Comparison of ENCODE assay signal across 14 cellular contexts in the genomic region with DNA sequence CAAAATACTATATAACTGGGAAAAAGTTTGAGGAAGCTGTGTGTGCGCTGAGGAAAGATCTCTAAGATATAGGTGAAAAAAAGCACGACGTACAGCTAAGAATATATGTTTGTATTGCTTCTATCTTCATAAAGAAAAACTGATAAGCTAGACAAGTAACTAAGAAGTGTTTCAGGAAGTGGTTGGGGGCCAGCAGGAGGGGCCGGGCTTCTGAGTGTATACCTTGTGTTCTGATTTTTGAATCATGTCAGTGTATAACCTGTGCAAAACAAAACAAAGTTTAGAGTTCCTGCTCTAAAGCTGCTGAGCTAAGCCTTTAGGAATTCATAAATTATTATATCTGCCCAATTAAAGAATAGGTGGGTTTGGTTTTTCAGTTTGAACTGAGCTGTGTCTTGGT. TPM values are rescaled to one million over a fixed set of nuclear protein-coding genes. Genes with fewer than 3 reads are reported as not detected.
DNase-seq lines count a peak whose midpoint lies in the region; ATAC-seq and TF ChIP-seq lines count a peak whose summit lies in the region.
"Had no signal": no experiment of that assay in that cellular context is flagged by ENCODE, and none has a peak within 500 bp of the region (broad histone marks: within the 10 kb centered on the region; RNA-seq: fewer than 3 reads in every experiment).

No MANE protein-coding gene starts in this region.

- no peaks in the 10 kb centered on the region for H3K27me3 Mint-ChIP-seq in activated CD4-positive, alpha-beta T cell treated with anti-CD3 and anti-CD28 coated beads, Interleukin-2, amount 10 ng/mL, durations not matched to agents 24 days and 14 days
- no peaks in the 10 kb centered on the region for H3K27me3 Mint-ChIP-seq in activated naive CD8-positive, alpha-beta T cell treated with anti-CD3 and anti-CD28 coated beads for 36 hours
- H3K27me3 Mint-ChIP-seq in MCF 10A (ENCODE audit: insufficient read depth, unreplicated experiment), result no peaks in the 10 kb centered on the region

- no peak for TF ChIP-seq CTCF in left ventricle myocardium inferior (IDR thresholded peaks at IDR 0.05; ENCODE audit: borderline replicate concordance)
- TF ChIP-seq CTCF in MCF 10A (IDR thresholded peaks at IDR 0.05; ENCODE audit: unreplicated experiment), result no peak

- no peaks in the 10 kb centered on the region for H3K9me3 Mint-ChIP-seq in activated CD4-positive, alpha-beta T cell treated with anti-CD3 and anti-CD28 coated beads, Interleukin-2, amount 10 ng/mL, durations not matched to agents 24 days and 14 days
- H3K9me3 Mint-ChIP-seq in activated naive CD8-positive, alpha-beta T cell treated with anti-CD3 and anti-CD28 coated beads for 36 hours, result no peaks in the 10 kb centered on the region
- H3K9me3 Mint-ChIP-seq in MCF 10A (ENCODE audit: unreplicated experiment), result no peaks in the 10 kb centered on the region
- H3K9me3 Mint-ChIP-seq: HFFc6, neural crest cell had no signal

- peak overlapping the region; percentile 77 for H3K4me3 Mint-ChIP-seq in activated CD4-positive, alpha-beta T cell treated with anti-CD3 and anti-CD28 coated beads, Interleukin-2, amount 10 ng/mL, durations not matched to agents 24 days and 14 days
- H3K4me3 Mint-ChIP-seq in activated naive CD8-positive, alpha-beta T cell treated with anti-CD3 and anti-CD28 coated beads for 36 hours, result peak overlapping the region; percentile 37
- no peak overlapping the region for H3K4me3 Mint-ChIP-seq in MCF 10A (ENCODE audit: unreplicated experiment)
- H3K4me3 Mint-ChIP-seq: HFFc6, neural crest cell had no signal

- no peak for ATAC-seq in Right ventricle myocardium superior (ENCODE audit: poor library complexity)
- no peak for ATAC-seq in esophagus mucosa

- POLR2A ChIA-PET in MCF 10A (lab: Yijun Ruan, JAX), result interaction anchor here (0.7 to 4.9 kb wide), 7 partner anchors 93 to 339 kb away, joined by 3 to 63 read pairs (median 4); a partner anchor contains a TSS

- peak overlapping the region; percentile 59 for H3K4me3 ChIP-seq in left ventricle myocardium inferior
- H3K4me3 ChIP-seq: K562, SJSA1, smooth muscle cell had no signal

- peaks cover 29% of the 10 kb centered on the region for H3K4me1 ChIP-seq in left ventricle myocardium inferior
- H3K4me1 ChIP-seq: SJSA1 had no signal

- no TSS peak for BruUV-seq in MCF 10A (replicated peaks; lab: Mats Ljungman, UMichigan)

- DNase-seq in left ventricle myocardium inferior (no peak), Right ventricle myocardium superior (no peak), DMS79 treated with DMSO at 0.1 percent for 48 hours (lab: John Stamatoyannopoulos, UW) (no peak), MCF 10A (ENCODE audit: unreplicated experiment) (no peak)
- peak; percentile 82 for DNase-seq in activated CD4-positive, alpha-beta T cell treated with anti-CD3 and anti-CD28 coated beads, Interleukin-2, amount 10 ng/mL, durations not matched to agents 24 days and 14 days
- peak; percentile 17 for DNase-seq in activated naive CD8-positive, alpha-beta T cell treated with anti-CD3 and anti-CD28 coated beads for 36 hours
- peak; percentile 35 to 72 (median 54) for DNase-seq in stimulated activated naive CD4-positive, alpha-beta T cell (lab: John Stamatoyannopoulos, UW)
- DNase-seq: HFFc6, NCI-H774 had no signal

- H3K4me1 Mint-ChIP-seq in activated CD4-positive, alpha-beta T cell treated with anti-CD3 and anti-CD28 coated beads, Interleukin-2, amount 10 ng/mL, durations not matched to agents 24 days and 14 days, result peaks cover 30% of the 10 kb centered on the region
- H3K4me1 Mint-ChIP-seq in activated naive CD8-positive, alpha-beta T cell treated with anti-CD3 and anti-CD28 coated beads for 36 hours, result peaks cover 41% of the 10 kb centered on the region
- H3K4me1 Mint-ChIP-seq in MCF 10A (ENCODE audit: insufficient read depth, unreplicated experiment), result peaks cover 8% of the 10 kb centered on the region

- peak overlapping the region; percentile 21 for H3K27ac Mint-ChIP-seq in activated CD4-positive, alpha-beta T cell treated with anti-CD3 and anti-CD28 coated beads, Interleukin-2, amount 10 ng/mL, durations not matched to agents 24 days and 14 days
- H3K27ac Mint-ChIP-seq in activated naive CD8-positive, alpha-beta T cell treated with anti-CD3 and anti-CD28 coated beads for 36 hours, result no peak overlapping the region
- no peak overlapping the region for H3K27ac Mint-ChIP-seq in MCF 10A (ENCODE audit: low read depth, unreplicated experiment)
- H3K27ac Mint-ChIP-seq: HFFc6 had no signal

- no peaks in the 10 kb centered on the region for H3K36me3 Mint-ChIP-seq in activated CD4-positive, alpha-beta T cell treated with anti-CD3 and anti-CD28 coated beads, Interleukin-2, amount 10 ng/mL, durations not matched to agents 24 days and 14 days (ENCODE audit: low read depth)
- H3K36me3 Mint-ChIP-seq in activated naive CD8-positive, alpha-beta T cell treated with anti-CD3 and anti-CD28 coated beads for 36 hours, result no peaks in the 10 kb centered on the region
- H3K36me3 Mint-ChIP-seq in MCF 10A (ENCODE audit: insufficient read depth, unreplicated experiment), result peaks cover 6% of the 10 kb centered on the region

- no peaks in the 10 kb centered on the region for H3K9me3 ChIP-seq in left ventricle myocardium inferior (replicated peaks)
- H3K9me3 ChIP-seq: SJSA1 had no signal

- peak overlapping the region; percentile 80 for H3K27ac ChIP-seq in left ventricle myocardium inferior (replicated peaks)
- H3K27ac ChIP-seq: SJSA1 had no signal

- CTCF ChIA-PET in MCF 10A (lab: Yijun Ruan, JAX), result interaction anchor here (0.6 to 10.6 kb wide), 30 partner anchors 11 to 892 kb away, joined by 3 to 536 read pairs (median 6); a partner anchor contains a TSS

- intact Hi-C loops in left ventricle myocardium inferior (cut with micrococcal nuclease), result loop anchor here (5.0 kb wide), 1 partner anchor 94 kb away; a partner anchor contains a TSS
- intact Hi-C loops in Right ventricle myocardium superior (cut with DNase I), result loop anchor here (5.0 to 10.0 kb wide), 3 partner anchors 169 to 666 kb away; a partner anchor contains a TSS
- intact Hi-C loops in activated CD4-positive, alpha-beta T cell treated with anti-CD3 and anti-CD28 coated beads, Interleukin-2, amount 10 ng/mL, durations not matched to agents 24 days and 14 days (cut with micrococcal nuclease), result loop anchor here (5.0 to 10.0 kb wide), 4 partner anchors 244 to 514 kb away; a partner anchor contains a TSS
- intact Hi-C loops in MCF 10A (cut with micrococcal nuclease), result loop anchor here (5.0 to 10.0 kb wide), 2 partner anchors 386 to 514 kb away; no protein-coding TSS in a partner anchor

- H3K36me3 ChIP-seq in left ventricle myocardium inferior, result peaks cover 5% of the 10 kb centered on the region
- H3K36me3 ChIP-seq: SJSA1 had no signal

- H3K27me3 ChIP-seq in left ventricle myocardium inferior (ENCODE audit: low read depth), result no peaks in the 10 kb centered on the region
- H3K27me3 ChIP-seq: SJSA1 had no signal

RNA-seq across cellular contexts. Expression of a gene that starts 7.9 kb away (rescaled TPM):
- 34.0 TPM for total RNA-seq in left ventricle myocardium inferior
- 32.8 TPM for total RNA-seq in Right ventricle myocardium superior
- 22.7 and 23.6 TPM in 2 replicates for total RNA-seq in activated CD4-positive, alpha-beta T cell treated with anti-CD3 and anti-CD28 coated beads, Interleukin-2, amount 10 ng/mL, durations not matched to agents 24 days and 14 days
- total RNA-seq in activated naive CD8-positive, alpha-beta T cell treated with anti-CD3 and anti-CD28 coated beads for 36 hours, result 10 to 100 TPM; 25.5 to 26.4 TPM
- 45.4 and 50.8 TPM in 2 replicates for total RNA-seq in MCF 10A (2022)
- total RNA-seq in esophagus mucosa, result 20.6 TPM

RNA-seq across cellular contexts. Expression of a gene that starts 28.7 kb away (rescaled TPM):
- total RNA-seq in left ventricle myocardium inferior, result 0.55 TPM
- not detected for total RNA-seq in Right ventricle myocardium superior
- total RNA-seq in activated CD4-positive, alpha-beta T cell treated with anti-CD3 and anti-CD28 coated beads, Interleukin-2, amount 10 ng/mL, durations not matched to agents 24 days and 14 days, result not detected in 2 replicates
- total RNA-seq in activated naive CD8-positive, alpha-beta T cell treated with anti-CD3 and anti-CD28 coated beads for 36 hours, result under 1 TPM in 1 of 2 experiments, not detected in 1; 0.12 TPM
- 0.37 TPM in 1 of 2 replicates, not detected in the other for total RNA-seq in MCF 10A (2022)
- not detected for total RNA-seq in esophagus mucosa
- total RNA-seq: HFFc6, SJSA1, smooth muscle cell had no signal

RNA-seq across cellular contexts. Expression of a gene that starts 31.5 kb away (rescaled TPM):
- total RNA-seq in left ventricle myocardium inferior (151 TPM), Right ventricle myocardium superior (181 TPM), MCF 10A (2022) (11.1 and 14.7 TPM in 2 replicates), esophagus mucosa (1.0 TPM)
- 0.05 TPM in 1 of 2 replicates, not detected in the other for total RNA-seq in activated CD4-positive, alpha-beta T cell treated with anti-CD3 and anti-CD28 coated beads, Interleukin-2, amount 10 ng/mL, durations not matched to agents 24 days and 14 days
- under 1 TPM; 0.12 to 0.14 TPM for total RNA-seq in activated naive CD8-positive, alpha-beta T cell treated with anti-CD3 and anti-CD28 coated beads for 36 hours
- total RNA-seq: K562 had no signal

Comparison
In these comparisons a context has a peak if more than half of its experiments do, and no peak if none do; other contexts are left out.
1. DNase-seq: peak in activated CD4-positive, alpha-beta T cell treated with anti-CD3 and anti-CD28 coated beads, Interleukin-2, amount 10 ng/mL, durations not matched to agents 24 days and 14 days (single experiment), activated naive CD8-positive, alpha-beta T cell treated with anti-CD3 and anti-CD28 coated beads for 36 hours (single experiment) and stimulated activated naive CD4-positive, alpha-beta T cell (6 of 6); none in left ventricle myocardium inferior (single experiment), Right ventricle myocardium superior (single experiment), DMS79 treated with DMSO at 0.1 percent for 48 hours (single experiment) and MCF 10A (single experiment).